Comparison of ENCODE assay signal across 1 cellular context in the genomic region with DNA sequence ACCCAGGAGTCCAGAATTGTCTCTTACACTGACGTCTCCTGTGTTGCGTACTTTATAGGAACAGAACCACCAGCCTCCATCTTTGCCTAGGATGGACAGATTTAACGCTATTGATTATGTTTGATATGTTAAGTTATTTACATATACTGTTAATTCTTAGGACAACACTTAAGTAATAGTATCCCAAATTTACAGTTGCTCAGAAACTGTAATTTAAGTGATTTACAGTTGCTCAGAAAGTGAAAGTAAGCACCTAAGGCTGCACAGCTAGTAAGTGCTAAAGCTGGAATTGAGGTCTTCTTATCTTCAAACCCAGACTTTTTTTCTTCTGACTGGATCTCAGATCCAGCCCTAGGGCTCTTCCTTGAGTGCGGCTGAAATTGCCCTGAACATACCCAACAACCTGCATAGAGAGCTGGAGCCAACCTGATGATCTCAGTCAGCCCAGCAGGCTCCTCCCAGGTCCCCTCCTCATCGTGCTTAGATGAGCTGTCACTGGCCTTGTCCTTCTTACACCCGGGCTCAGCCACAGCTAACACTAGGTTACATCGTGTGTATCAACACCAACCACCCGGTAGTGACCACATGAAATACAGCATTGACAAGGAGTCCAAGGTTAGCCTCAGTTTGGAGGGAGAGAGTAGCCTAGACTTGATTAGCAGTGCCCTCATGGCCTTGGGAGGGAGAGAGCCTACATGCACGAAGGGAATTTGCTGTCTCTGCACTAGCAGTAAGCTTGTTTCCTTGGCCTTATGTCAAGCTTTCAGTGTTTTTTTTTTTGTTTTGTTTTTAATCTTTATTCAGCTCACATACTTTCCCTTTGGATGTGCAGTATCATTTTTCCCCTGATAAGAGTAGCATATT.
TF ChIP-seq lines count a peak whose summit lies in the region.

No MANE protein-coding gene starts in this region.

TF ChIP-seq in HepG2, 621 proteins besides CTCF, POLR2A, EP300 and RAD21 (continued from another document and continues in another):
- TF ChIP-seq, protein P1, sequence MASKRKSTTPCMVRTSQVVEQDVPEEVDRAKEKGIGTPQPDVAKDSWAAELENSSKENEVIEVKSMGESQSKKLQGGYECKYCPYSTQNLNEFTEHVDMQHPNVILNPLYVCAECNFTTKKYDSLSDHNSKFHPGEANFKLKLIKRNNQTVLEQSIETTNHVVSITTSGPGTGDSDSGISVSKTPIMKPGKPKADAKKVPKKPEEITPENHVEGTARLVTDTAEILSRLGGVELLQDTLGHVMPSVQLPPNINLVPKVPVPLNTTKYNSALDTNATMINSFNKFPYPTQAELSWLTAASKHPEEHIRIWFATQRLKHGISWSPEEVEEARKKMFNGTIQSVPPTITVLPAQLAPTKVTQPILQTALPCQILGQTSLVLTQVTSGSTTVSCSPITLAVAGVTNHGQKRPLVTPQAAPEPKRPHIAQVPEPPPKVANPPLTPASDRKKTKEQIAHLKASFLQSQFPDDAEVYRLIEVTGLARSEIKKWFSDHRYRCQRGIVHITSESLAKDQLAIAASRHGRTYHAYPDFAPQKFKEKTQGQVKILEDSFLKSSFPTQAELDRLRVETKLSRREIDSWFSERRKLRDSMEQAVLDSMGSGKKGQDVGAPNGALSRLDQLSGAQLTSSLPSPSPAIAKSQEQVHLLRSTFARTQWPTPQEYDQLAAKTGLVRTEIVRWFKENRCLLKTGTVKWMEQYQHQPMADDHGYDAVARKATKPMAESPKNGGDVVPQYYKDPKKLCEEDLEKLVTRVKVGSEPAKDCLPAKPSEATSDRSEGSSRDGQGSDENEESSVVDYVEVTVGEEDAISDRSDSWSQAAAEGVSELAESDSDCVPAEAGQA (IDR thresholded peaks at IDR 0.05; ENCODE audit: low read depth) = peak; percentile 53; the same call in 1 of the 2 replicates
- TF ChIP-seq, protein P1 (CRISPR knock-in tag; IDR thresholded peaks at IDR 0.05; ENCODE audit: borderline replicate concordance) = no peak
- TF ChIP-seq MZF1 (CRISPR knock-in tag; IDR thresholded peaks at IDR 0.05; ENCODE audit: borderline replicate concordance) (peak; percentile 85; the same call in 1 of the 2 replicates), ZNF12 (CRISPR knock-in tag; IDR thresholded peaks at IDR 0.05) (peak; percentile 88; the same call in 1 of the 2 replicates), ZNF766 (CRISPR knock-in tag; IDR thresholded peaks at IDR 0.05; ENCODE audit: borderline replicate concordance) (peak; percentile 54; the same call in 1 of the 2 replicates), ZNF546 (CRISPR knock-in tag; conservative IDR thresholded peaks at IDR 0.05) (no peak), XBP1 (CRISPR knock-in tag; IDR thresholded peaks at IDR 0.05) (0 out of 2 replicates have a peak, but pooled peaks have one; percentile 36), ZNF792 (CRISPR knock-in tag; IDR thresholded peaks at IDR 0.05) (peak; percentile 99), ZNF121 (CRISPR knock-in tag; IDR thresholded peaks at IDR 0.05) (peak; percentile 42; the same call in 1 of the 2 replicates), MED1 (CRISPR knock-in tag; IDR thresholded peaks at IDR 0.05) (peak; percentile 92), SIX4 (CRISPR knock-in tag; IDR thresholded peaks at IDR 0.05) (peak; percentile 71; the same call in 1 of the 2 replicates), MEIS2 (CRISPR knock-in tag; IDR thresholded peaks at IDR 0.05) (peak; percentile 97), FOSL2 (CRISPR knock-in tag; IDR thresholded peaks at IDR 0.05) (peak; percentile 88), ZNF761 (CRISPR knock-in tag; conservative IDR thresholded peaks at IDR 0.05) (0 out of 2 replicates have a peak, but pooled peaks have one; percentile 4), NAIF1 (CRISPR knock-in tag; IDR thresholded peaks at IDR 0.05; ENCODE audit: borderline replicate concordance) (peak; percentile 26; the same call in 1 of the 2 replicates), ZNF773 (CRISPR knock-in tag; IDR thresholded peaks at IDR 0.05; ENCODE audit: borderline replicate concordance) (no peak), CBFB (CRISPR knock-in tag; IDR thresholded peaks at IDR 0.05) (peak; percentile 92; the same call in 1 of the 2 replicates), ESRRA (CRISPR knock-in tag; IDR thresholded peaks at IDR 0.05; ENCODE audit: low read depth) (peak; percentile 67; the same call in 1 of the 2 replicates), ERF (CRISPR knock-in tag; IDR thresholded peaks at IDR 0.05) (peak; percentile 96), JDP2 (CRISPR knock-in tag; IDR thresholded peaks at IDR 0.05; ENCODE audit: borderline replicate concordance) (no peak; the same call in 1 of the 2 replicates), PAWR (CRISPR knock-in tag; IDR thresholded peaks at IDR 0.05; ENCODE audit: borderline replicate concordance) (no peak), FOXM1 (CRISPR knock-in tag; IDR thresholded peaks at IDR 0.05) (peak; percentile 8; the same call in 1 of the 2 replicates), ZNF564 (CRISPR knock-in tag; IDR thresholded peaks at IDR 0.05) (peak; percentile 35; the same call in 1 of the 2 replicates), MXI1 (IDR thresholded peaks at IDR 0.05; ENCODE audit: borderline replicate concordance, low read depth, low read length) (peak; percentile 56; the same call in 1 of the 3 replicates), MTA3 (CRISPR knock-in tag; IDR thresholded peaks at IDR 0.05) (no peak), ZNF629 (CRISPR knock-in tag; conservative IDR thresholded peaks at IDR 0.05) (peak; percentile 98), ZBTB20 (CRISPR knock-in tag; IDR thresholded peaks at IDR 0.05; ENCODE audit: borderline replicate concordance, low read depth) (peak; percentile 83; the same call in 1 of the 2 replicates), ZNF615 (CRISPR knock-in tag; IDR thresholded peaks at IDR 0.05; ENCODE audit: borderline replicate concordance) (no peak), ASH2L (IDR thresholded peaks at IDR 0.05; ENCODE audit: insufficient read length, low read depth, low read length) (peak; percentile 64), DMAP1 (CRISPR knock-in tag; IDR thresholded peaks at IDR 0.05) (peak; percentile 85), KMT2A (CRISPR knock-in tag; IDR thresholded peaks at IDR 0.05) (peak; percentile 65; the same call in 1 of the 2 replicates)
- TF ChIP-seq, protein P2, sequence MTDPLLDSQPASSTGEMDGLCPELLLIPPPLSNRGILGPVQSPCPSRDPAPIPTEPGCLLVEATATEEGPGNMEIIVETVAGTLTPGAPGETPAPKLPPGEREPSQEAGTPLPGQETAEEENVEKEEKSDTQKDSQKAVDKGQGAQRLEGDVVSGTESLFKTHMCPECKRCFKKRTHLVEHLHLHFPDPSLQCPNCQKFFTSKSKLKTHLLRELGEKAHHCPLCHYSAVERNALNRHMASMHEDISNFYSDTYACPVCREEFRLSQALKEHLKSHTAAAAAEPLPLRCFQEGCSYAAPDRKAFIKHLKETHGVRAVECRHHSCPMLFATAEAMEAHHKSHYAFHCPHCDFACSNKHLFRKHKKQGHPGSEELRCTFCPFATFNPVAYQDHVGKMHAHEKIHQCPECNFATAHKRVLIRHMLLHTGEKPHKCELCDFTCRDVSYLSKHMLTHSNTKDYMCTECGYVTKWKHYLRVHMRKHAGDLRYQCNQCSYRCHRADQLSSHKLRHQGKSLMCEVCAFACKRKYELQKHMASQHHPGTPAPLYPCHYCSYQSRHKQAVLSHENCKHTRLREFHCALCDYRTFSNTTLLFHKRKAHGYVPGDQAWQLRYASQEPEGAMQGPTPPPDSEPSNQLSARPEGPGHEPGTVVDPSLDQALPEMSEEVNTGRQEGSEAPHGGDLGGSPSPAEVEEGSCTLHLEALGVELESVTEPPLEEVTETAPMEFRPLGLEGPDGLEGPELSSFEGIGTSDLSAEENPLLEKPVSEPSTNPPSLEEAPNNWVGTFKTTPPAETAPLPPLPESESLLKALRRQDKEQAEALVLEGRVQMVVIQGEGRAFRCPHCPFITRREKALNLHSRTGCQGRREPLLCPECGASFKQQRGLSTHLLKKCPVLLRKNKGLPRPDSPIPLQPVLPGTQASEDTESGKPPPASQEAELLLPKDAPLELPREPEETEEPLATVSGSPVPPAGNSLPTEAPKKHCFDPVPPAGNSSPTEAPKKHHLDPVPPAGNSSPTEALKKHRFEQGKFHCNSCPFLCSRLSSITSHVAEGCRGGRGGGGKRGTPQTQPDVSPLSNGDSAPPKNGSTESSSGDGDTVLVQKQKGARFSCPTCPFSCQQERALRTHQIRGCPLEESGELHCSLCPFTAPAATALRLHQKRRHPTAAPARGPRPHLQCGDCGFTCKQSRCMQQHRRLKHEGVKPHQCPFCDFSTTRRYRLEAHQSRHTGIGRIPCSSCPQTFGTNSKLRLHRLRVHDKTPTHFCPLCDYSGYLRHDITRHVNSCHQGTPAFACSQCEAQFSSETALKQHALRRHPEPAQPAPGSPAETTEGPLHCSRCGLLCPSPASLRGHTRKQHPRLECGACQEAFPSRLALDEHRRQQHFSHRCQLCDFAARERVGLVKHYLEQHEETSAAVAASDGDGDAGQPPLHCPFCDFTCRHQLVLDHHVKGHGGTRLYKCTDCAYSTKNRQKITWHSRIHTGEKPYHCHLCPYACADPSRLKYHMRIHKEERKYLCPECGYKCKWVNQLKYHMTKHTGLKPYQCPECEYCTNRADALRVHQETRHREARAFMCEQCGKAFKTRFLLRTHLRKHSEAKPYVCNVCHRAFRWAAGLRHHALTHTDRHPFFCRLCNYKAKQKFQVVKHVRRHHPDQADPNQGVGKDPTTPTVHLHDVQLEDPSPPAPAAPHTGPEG (CRISPR knock-in tag; IDR thresholded peaks at IDR 0.05) = peak; percentile 58; the same call in 1 of the 2 replicates
- TF ChIP-seq, protein P3, sequence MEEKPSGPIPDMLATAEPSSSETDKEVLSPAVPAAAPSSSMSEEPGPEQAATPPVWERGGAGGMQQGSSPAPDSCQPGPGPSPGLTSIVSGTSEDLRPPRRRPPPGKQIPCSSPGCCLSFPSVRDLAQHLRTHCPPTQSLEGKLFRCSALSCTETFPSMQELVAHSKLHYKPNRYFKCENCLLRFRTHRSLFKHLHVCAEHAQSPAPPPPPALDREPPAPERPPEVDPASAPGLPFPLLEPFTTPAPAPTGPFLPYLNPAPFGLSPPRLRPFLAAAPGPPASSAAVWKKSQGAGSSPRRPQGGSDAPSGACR (CRISPR knock-in tag; IDR thresholded peaks at IDR 0.05) = peak; percentile 77; the same call in 1 of the 2 replicates
- TF ChIP-seq, protein P4, sequence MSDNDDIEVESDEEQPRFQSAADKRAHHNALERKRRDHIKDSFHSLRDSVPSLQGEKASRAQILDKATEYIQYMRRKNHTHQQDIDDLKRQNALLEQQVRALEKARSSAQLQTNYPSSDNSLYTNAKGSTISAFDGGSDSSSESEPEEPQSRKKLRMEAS (IDR thresholded peaks at IDR 0.05) = peak; percentile 83
- TF ChIP-seq, protein P5, sequence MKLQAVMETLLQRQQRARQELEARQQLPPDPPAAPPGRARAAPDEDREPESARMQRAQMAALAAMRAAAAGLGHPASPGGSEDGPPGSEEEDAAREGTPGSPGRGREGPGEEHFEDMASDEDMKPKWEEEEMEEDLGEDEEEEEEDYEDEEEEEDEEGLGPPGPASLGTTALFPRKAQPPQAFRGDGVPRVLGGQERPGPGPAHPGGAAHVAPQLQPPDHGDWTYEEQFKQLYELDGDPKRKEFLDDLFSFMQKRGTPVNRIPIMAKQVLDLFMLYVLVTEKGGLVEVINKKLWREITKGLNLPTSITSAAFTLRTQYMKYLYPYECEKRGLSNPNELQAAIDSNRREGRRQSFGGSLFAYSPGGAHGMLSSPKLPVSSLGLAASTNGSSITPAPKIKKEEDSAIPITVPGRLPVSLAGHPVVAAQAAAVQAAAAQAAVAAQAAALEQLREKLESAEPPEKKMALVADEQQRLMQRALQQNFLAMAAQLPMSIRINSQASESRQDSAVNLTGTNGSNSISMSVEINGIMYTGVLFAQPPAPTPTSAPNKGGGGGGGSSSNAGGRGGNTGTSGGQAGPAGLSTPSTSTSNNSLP (IDR thresholded peaks at IDR 0.05; ENCODE audit: low read depth, low read length) = peak; percentile 60; the same call in 1 of the 2 replicates
- TF ChIP-seq, protein P6, sequence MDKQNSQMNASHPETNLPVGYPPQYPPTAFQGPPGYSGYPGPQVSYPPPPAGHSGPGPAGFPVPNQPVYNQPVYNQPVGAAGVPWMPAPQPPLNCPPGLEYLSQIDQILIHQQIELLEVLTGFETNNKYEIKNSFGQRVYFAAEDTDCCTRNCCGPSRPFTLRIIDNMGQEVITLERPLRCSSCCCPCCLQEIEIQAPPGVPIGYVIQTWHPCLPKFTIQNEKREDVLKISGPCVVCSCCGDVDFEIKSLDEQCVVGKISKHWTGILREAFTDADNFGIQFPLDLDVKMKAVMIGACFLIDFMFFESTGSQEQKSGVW (CRISPR knock-in tag; IDR thresholded peaks at IDR 0.05; ENCODE audit: borderline replicate concordance) = no peak
- TF ChIP-seq, protein P7, sequence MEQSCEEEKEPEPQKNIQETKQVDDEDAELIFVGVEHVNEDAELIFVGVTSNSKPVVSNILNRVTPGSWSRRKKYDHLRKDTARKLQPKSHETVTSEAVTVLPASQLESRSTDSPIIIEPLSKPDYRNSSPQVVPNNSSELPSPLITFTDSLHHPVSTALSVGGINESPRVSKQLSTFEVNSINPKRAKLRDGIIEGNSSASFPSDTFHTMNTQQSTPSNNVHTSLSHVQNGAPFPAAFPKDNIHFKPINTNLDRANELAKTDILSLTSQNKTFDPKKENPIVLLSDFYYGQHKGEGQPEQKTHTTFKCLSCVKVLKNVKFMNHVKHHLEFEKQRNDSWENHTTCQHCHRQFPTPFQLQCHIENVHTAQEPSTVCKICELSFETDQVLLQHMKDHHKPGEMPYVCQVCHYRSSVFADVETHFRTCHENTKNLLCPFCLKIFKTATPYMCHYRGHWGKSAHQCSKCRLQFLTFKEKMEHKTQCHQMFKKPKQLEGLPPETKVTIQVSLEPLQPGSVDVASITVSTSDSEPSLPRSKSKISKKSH (CRISPR knock-in tag; IDR thresholded peaks at IDR 0.05; ENCODE audit: borderline replicate concordance) = no peak
- TF ChIP-seq, protein P8, sequence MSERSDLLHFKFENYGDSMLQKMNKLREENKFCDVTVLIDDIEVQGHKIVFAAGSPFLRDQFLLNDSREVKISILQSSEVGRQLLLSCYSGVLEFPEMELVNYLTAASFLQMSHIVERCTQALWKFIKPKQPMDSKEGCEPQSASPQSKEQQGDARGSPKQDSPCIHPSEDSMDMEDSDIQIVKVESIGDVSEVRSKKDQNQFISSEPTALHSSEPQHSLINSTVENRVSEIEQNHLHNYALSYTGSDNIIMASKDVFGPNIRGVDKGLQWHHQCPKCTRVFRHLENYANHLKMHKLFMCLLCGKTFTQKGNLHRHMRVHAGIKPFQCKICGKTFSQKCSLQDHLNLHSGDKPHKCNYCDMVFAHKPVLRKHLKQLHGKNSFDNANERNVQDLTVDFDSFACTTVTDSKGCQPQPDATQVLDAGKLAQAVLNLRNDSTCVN (CRISPR knock-in tag; IDR thresholded peaks at IDR 0.05; ENCODE audit: borderline replicate concordance) = peak; percentile 92
